In genomic region chr20:20207872-20208271, GRCh38 we compare ENCODE assay signal across 16 cellular contexts.
A peak's percentile ranks its signal among the peaks of the same experiment; 100 is the strongest.
DNase-seq lines count a peak whose midpoint lies in the region; ATAC-seq and TF ChIP-seq lines count a peak whose summit lies in the region.
"Had no signal": no experiment of that assay in that cellular context is flagged by ENCODE, and none has a peak within 500 bp of the region (broad histone marks: within the 10 kb centered on the region; RNA-seq: fewer than 3 reads in every experiment).

No MANE protein-coding gene starts in this region.

- no peak overlapping the region for H3K27ac ChIP-seq in sigmoid colon
- no peak overlapping the region for H3K27ac ChIP-seq in psoas muscle
- H3K27ac ChIP-seq: vagina had no signal

- peaks cover 11% of the 10 kb centered on the region for H3K27me3 Mint-ChIP-seq in glutamatergic neuron (ENCODE audit: unreplicated experiment)

- H3K4me1 ChIP-seq in sigmoid colon, result no peaks in the 10 kb centered on the region
- peaks cover 27% of the 10 kb centered on the region for H3K4me1 ChIP-seq in psoas muscle
- H3K4me1 ChIP-seq: vagina had no signal

- 78 to 91% methylated on average over 7 of the region's 7 CpGs for WGBS in sigmoid colon, 2 donors
- WGBS in psoas muscle, 3 donors, result 79 to 89% (median 87%) methylated on average over 7 of the region's 7 CpGs

- no peaks in the 10 kb centered on the region for H3K9me3 ChIP-seq in sigmoid colon
- no peaks in the 10 kb centered on the region for H3K9me3 ChIP-seq in psoas muscle
- H3K9me3 ChIP-seq: vagina had no signal

- H3K27ac Mint-ChIP-seq in glutamatergic neuron (ENCODE audit: unreplicated experiment), result peak overlapping the region; percentile 89
- H3K27ac Mint-ChIP-seq: activated naive CD4-positive, alpha-beta T cell treated with anti-CD3 and anti-CD28 coated beads, Interleukin-2, amount 50 U/mL, for 24 hours; HFFc6 had no signal

- peak overlapping the region; percentile 54 for H3K4me3 Mint-ChIP-seq in glutamatergic neuron (ENCODE audit: unreplicated experiment)
- H3K4me3 Mint-ChIP-seq: activated naive CD4-positive, alpha-beta T cell treated with anti-CD3 and anti-CD28 coated beads, Interleukin-2, amount 50 U/mL, for 24 hours; HFFc6; neural crest cell had no signal

- no peak for TF ChIP-seq POLR2A in sigmoid colon (IDR thresholded peaks at IDR 0.05)

- no peak for TF ChIP-seq CTCF in glutamatergic neuron (IDR thresholded peaks at IDR 0.05; ENCODE audit: partially characterized antibody, unreplicated experiment)
- TF ChIP-seq CTCF in sigmoid colon (IDR thresholded peaks at IDR 0.05), result no peak
- TF ChIP-seq CTCF in psoas muscle (IDR thresholded peaks at IDR 0.05), result no peak

- TF ChIP-seq EP300 in sigmoid colon (IDR thresholded peaks at IDR 0.05), result no peak

- ATAC-seq in GM18873 (IDR thresholded peaks at IDR 0.05; ENCODE audit: low FRiP score, unreplicated experiment) (peak; percentile 61), GM21528 (IDR thresholded peaks at IDR 0.05; ENCODE audit: low FRiP score, unreplicated experiment) (peak; percentile 77), HG03135 (IDR thresholded peaks at IDR 0.05; ENCODE audit: unreplicated experiment) (peak; percentile 56), psoas muscle (no peak)
- ATAC-seq: Panc1 had no signal

- no peak for DNase-seq in glutamatergic neuron
- DNase-seq in sigmoid colon, result no peak
- no peak for DNase-seq in psoas muscle
- DNase-seq in NOMO-1 (lab: John Stamatoyannopoulos, UW; ENCODE audit: unreplicated experiment in 2 of 2), result no peak
- no peak for DNase-seq in GM03348 (ENCODE audit: low spot score)
- DNase-seq: HFFc6, Karpas-422, T-helper 9 cell had no signal

- intact Hi-C loops in sigmoid colon (cut with DNase I) (no loop called here), psoas muscle (cut with DNase I) (no loop called here)

- peaks cover 70% of the 10 kb centered on the region for H3K4me1 Mint-ChIP-seq in glutamatergic neuron (ENCODE audit: low read depth, unreplicated experiment)
- H3K4me1 Mint-ChIP-seq: activated naive CD4-positive, alpha-beta T cell treated with anti-CD3 and anti-CD28 coated beads, Interleukin-2, amount 50 U/mL, for 24 hours; CD14-positive monocyte had no signal

- H3K36me3 ChIP-seq in sigmoid colon (no peaks in the 10 kb centered on the region), psoas muscle (ENCODE audit: insufficient read depth in 1 of 2, low read depth in 1 of 2) (no peaks in the 10 kb centered on the region)
- H3K36me3 ChIP-seq: vagina had no signal

- peaks cover 3% of the 10 kb centered on the region for H3K36me3 Mint-ChIP-seq in glutamatergic neuron (ENCODE audit: unreplicated experiment)
- H3K36me3 Mint-ChIP-seq: activated naive CD4-positive, alpha-beta T cell treated with anti-CD3 and anti-CD28 coated beads, Interleukin-2, amount 50 U/mL, for 24 hours; CD14-positive monocyte had no signal

- H3K27me3 ChIP-seq in sigmoid colon, result peaks cover 0 to 8% (median 0%) of the 10 kb centered on the region in 3 donors
- H3K27me3 ChIP-seq in psoas muscle (ENCODE audit: insufficient read depth in 3 of 3, low read length in 2 of 3), result no peaks in the 10 kb centered on the region
- H3K27me3 ChIP-seq: vagina had no signal

- peaks cover 13% of the 10 kb centered on the region for H3K9me3 Mint-ChIP-seq in glutamatergic neuron (ENCODE audit: unreplicated experiment)
- H3K9me3 Mint-ChIP-seq: activated naive CD4-positive, alpha-beta T cell treated with anti-CD3 and anti-CD28 coated beads, Interleukin-2, amount 50 U/mL, for 24 hours; HFFc6 had no signal

- H3K4me3 ChIP-seq in sigmoid colon (no peak overlapping the region), psoas muscle (no peak overlapping the region)
- H3K4me3 ChIP-seq: vagina had no signal

Comparison
In these comparisons a context has a peak if more than half of its experiments do, and no peak if none do; other contexts are left out.
1. ATAC-seq: peak in GM18873 (single experiment), GM21528 (single experiment) and HG03135 (single experiment); none in psoas muscle (0 of 4).